In the genomic region with DNA sequence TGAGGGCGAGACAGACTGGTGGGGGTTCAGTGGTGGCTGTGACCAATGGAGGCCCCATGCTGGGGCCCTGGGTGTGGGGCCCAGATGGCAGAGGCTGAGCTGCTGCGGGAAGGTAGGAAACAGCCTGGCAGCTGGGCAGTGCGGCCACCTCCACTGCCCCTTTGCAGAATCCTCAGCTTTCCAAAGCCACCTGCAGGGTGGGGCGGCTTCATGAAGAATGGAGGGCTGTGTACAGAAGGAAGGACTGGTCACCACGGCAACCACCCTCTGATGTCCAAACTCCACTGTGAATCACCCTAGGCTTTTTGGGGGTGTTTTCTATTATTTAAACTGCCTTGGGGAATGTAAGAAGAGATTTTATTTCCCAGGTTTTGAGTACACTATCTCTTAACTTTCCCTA, we compare ENCODE assay signal across 26 cellular contexts.
DNase-seq lines count a peak whose midpoint lies in the region; ATAC-seq and TF ChIP-seq lines count a peak whose summit lies in the region.
"Had no signal": no experiment of that assay in that cellular context is flagged by ENCODE, and none has a peak within 500 bp of the region (broad histone marks: within the 10 kb centered on the region; RNA-seq: fewer than 3 reads in every experiment).

No MANE protein-coding gene starts in this region.

- no peaks in the 10 kb centered on the region for H4K20me1 ChIP-seq in GM23338 (replicated peaks; ENCODE audit: insufficient read depth)
- no peaks in the 10 kb centered on the region for H4K20me1 ChIP-seq in mammary epithelial cell (ENCODE audit: insufficient read depth, low read length)

- H3K36me3 ChIP-seq in GM23338 (ENCODE audit: insufficient read depth) (no peaks in the 10 kb centered on the region), mammary epithelial cell (ENCODE audit: insufficient read depth, low read length) (no peaks in the 10 kb centered on the region)
- H3K36me3 ChIP-seq: pancreas had no signal

- BruUV-seq in mammary epithelial cell (replicated peaks; lab: Mats Ljungman, UMichigan), result no TSS peak

- H3K9ac ChIP-seq in mammary epithelial cell (ENCODE audit: insufficient read depth, low read length), result no peak overlapping the region
- H3K9ac ChIP-seq: SK-N-SH had no signal

- ATAC-seq in GM23338 (peak; percentile 57), HG03457 (IDR thresholded peaks at IDR 0.05; ENCODE audit: unreplicated experiment) (no peak)
- ATAC-seq: pancreas had no signal

- H3K4me2 ChIP-seq in GM23338 (no peak overlapping the region), mammary epithelial cell (ENCODE audit: insufficient read depth, low read depth, low read length) (no peak overlapping the region)
- H3K4me2 ChIP-seq: SK-N-SH had no signal

- no peak overlapping the region for H2AFZ ChIP-seq in GM23338
- H2AFZ ChIP-seq in mammary epithelial cell (ENCODE audit: low read depth, low read length), result no peak overlapping the region

- H3K4me1 ChIP-seq in GM23338 (ENCODE audit: insufficient read depth), result no peaks in the 10 kb centered on the region
- H3K4me1 ChIP-seq in mammary epithelial cell (ENCODE audit: insufficient read depth, low read length), result no peaks in the 10 kb centered on the region
- H3K4me1 ChIP-seq: pancreas had no signal

- H3K27ac ChIP-seq in GM23338 (ENCODE audit: low read depth) (no peak overlapping the region), mammary epithelial cell (ENCODE audit: insufficient read depth, low read depth, low read length) (no peak overlapping the region)
- H3K27ac ChIP-seq: pancreas had no signal

- H3K4me3 Mint-ChIP-seq in GM23338, result no peak overlapping the region
- H3K4me3 Mint-ChIP-seq: activated naive CD8-positive, alpha-beta T cell treated with anti-CD3 and anti-CD28 coated beads, Interleukin-2, amount 10 ng/mL, durations not matched to agents 7 days and 5 days; activated T-cell treated with anti-CD3 and anti-CD28 coated beads, Interleukin-2, amount 50 U/mL, for 24 hours; HFFc6; nephron progenitor cell; type B pancreatic cell had no signal

- peaks cover 8% of the 10 kb centered on the region for H3K27me3 Mint-ChIP-seq in GM23338 (ENCODE audit: insufficient read depth, low read depth, poor library complexity)

- 86% methylated on average over 3 of the region's 5 CpGs for WGBS in mammary epithelial cell (ENCODE audit: low coverage, missing lambda C conversion rate)

- no peaks in the 10 kb centered on the region for H3K79me2 ChIP-seq in GM23338 (replicated peaks; ENCODE audit: insufficient read depth)
- no peaks in the 10 kb centered on the region for H3K79me2 ChIP-seq in mammary epithelial cell (ENCODE audit: insufficient read depth, low read length)

- in situ Hi-C loops in mammary epithelial cell (cut with MboI; ENCODE audit: low sequenced_read_pairs in 2 of 2), result loop anchor here in 1 of 2 donors (5.0 kb wide), 1 partner anchor 229 kb away; no protein-coding TSS in a partner anchor

- H3K4me3 ChIP-seq in GM23338 (no peak overlapping the region), mammary epithelial cell (replicated peaks in 1 of 3; ENCODE audit: insufficient read depth in 1 of 3, low read depth in 2 of 3, low read length in 3 of 3) (no peak overlapping the region)
- H3K4me3 ChIP-seq: lung, pancreas had no signal

- TF ChIP-seq CTCF in GM23338 (conservative IDR thresholded peaks at IDR 0.05; ENCODE audit: low read depth in 2 of 2) (no peak), mammary epithelial cell (conservative IDR thresholded peaks at IDR 0.05 in 1 of 2, IDR thresholded peaks at IDR 0.05 in 1 of 2; ENCODE audit: extremely low read depth in 1 of 2, insufficient read depth in 1 of 2, low read depth in 1 of 2, low read length in 2 of 2) (no peak)

- DNase-seq in AG08395 (ENCODE audit: low spot score) (peak; percentile 18), GM23338 (ENCODE audit: low spot score) (peak; percentile 36), SW480 (ENCODE audit: low spot score) (peak; percentile 53), fibroblast of the conjunctiva (ENCODE audit: low read depth) (peak; percentile 8), NOMO-1 treated with dmso at 0.1 percent for 144 hours (lab: John Stamatoyannopoulos, UW; ENCODE audit: unreplicated experiment) (no peak), mammary epithelial cell (no peak)
- DNase-seq: activated CD4-positive, alpha-beta T cell treated with anti-CD3 and anti-CD28 coated beads for 4 hours; activated gamma-delta T cell; activated naive CD8-positive, alpha-beta T cell treated with anti-CD3 and anti-CD28 coated beads, Interleukin-2, amount 10 ng/mL, durations not matched to agents 7 days and 5 days; activated T-cell treated with anti-CD3 and anti-CD28 coated beads, Interleukin-2, amount 50 U/mL, for 24 hours; C1 segment of cervical spinal cord; Calu3; central memory CD4-positive, alpha-beta T cell; dermis blood vessel endothelial cell; HFFc6; Kasumi-1; MV-4-11; NCI-H187; NCI-H226; NCI-H774; nephron progenitor cell; pancreas; SK-N-SH had no signal

- H3K4me1 Mint-ChIP-seq in GM23338, result peaks cover 4% of the 10 kb centered on the region
- H3K4me1 Mint-ChIP-seq: activated naive CD8-positive, alpha-beta T cell treated with anti-CD3 and anti-CD28 coated beads, Interleukin-2, amount 10 ng/mL, durations not matched to agents 7 days and 5 days had no signal

- intact Hi-C loops in mammary epithelial cell (cut with micrococcal nuclease), result no loop called here

- no peaks in the 10 kb centered on the region for H3K9me3 Mint-ChIP-seq in GM23338
- H3K9me3 Mint-ChIP-seq: activated naive CD8-positive, alpha-beta T cell treated with anti-CD3 and anti-CD28 coated beads, Interleukin-2, amount 10 ng/mL, durations not matched to agents 7 days and 5 days; activated T-cell treated with anti-CD3 and anti-CD28 coated beads, Interleukin-2, amount 50 U/mL, for 24 hours; HFFc6; nephron progenitor cell; type B pancreatic cell had no signal

- no peak overlapping the region for H3K27ac Mint-ChIP-seq in GM23338
- H3K27ac Mint-ChIP-seq: activated naive CD8-positive, alpha-beta T cell treated with anti-CD3 and anti-CD28 coated beads, Interleukin-2, amount 10 ng/mL, durations not matched to agents 7 days and 5 days; activated T-cell treated with anti-CD3 and anti-CD28 coated beads, Interleukin-2, amount 50 U/mL, for 24 hours; HFFc6; nephron progenitor cell; type B pancreatic cell had no signal

- CTCF ChIA-PET in mammary epithelial cell (lab: Charles Lee; ENCODE audit: low non-redundant PET), result no interaction called here

- no peaks in the 10 kb centered on the region for H3F3A ChIP-seq in GM23338 (replicated peaks; ENCODE audit: low read depth)

- H3K27me3 ChIP-seq in GM23338 (ENCODE audit: insufficient read depth) (no peaks in the 10 kb centered on the region), mammary epithelial cell (ENCODE audit: insufficient read depth, low read length) (no peaks in the 10 kb centered on the region)
- H3K27me3 ChIP-seq: pancreas had no signal

- H3K36me3 Mint-ChIP-seq in GM23338 (ENCODE audit: low read depth), result no peaks in the 10 kb centered on the region
- H3K36me3 Mint-ChIP-seq: activated naive CD8-positive, alpha-beta T cell treated with anti-CD3 and anti-CD28 coated beads, Interleukin-2, amount 10 ng/mL, durations not matched to agents 7 days and 5 days; type B pancreatic cell had no signal

- H3K9me2 ChIP-seq in GM23338 (ENCODE audit: insufficient read depth), result no peaks in the 10 kb centered on the region; the same call in 1 of the 2 replicates
- H3K9me2 ChIP-seq: SK-N-SH had no signal

- no peaks in the 10 kb centered on the region for H3K9me3 ChIP-seq in mammary epithelial cell (replicated peaks; ENCODE audit: insufficient read depth, low read length)
- H3K9me3 ChIP-seq: pancreas, SK-N-SH had no signal

- dilution Hi-C loops in mammary epithelial cell (cut with HindIII; ENCODE audit: low sequenced_read_pairs), result no loop called here

TF ChIP-seq in GM23338, 12 proteins besides CTCF, POLR2A, EP300 and RAD21:
- TF ChIP-seq ZNF331 (CRISPR knock-in tag; IDR thresholded peaks at IDR 0.05; ENCODE audit: low read depth) (no peak), CREB1 (CRISPR knock-in tag; IDR thresholded peaks at IDR 0.05; ENCODE audit: low read depth) (no peak)
- TF ChIP-seq, protein P1, sequence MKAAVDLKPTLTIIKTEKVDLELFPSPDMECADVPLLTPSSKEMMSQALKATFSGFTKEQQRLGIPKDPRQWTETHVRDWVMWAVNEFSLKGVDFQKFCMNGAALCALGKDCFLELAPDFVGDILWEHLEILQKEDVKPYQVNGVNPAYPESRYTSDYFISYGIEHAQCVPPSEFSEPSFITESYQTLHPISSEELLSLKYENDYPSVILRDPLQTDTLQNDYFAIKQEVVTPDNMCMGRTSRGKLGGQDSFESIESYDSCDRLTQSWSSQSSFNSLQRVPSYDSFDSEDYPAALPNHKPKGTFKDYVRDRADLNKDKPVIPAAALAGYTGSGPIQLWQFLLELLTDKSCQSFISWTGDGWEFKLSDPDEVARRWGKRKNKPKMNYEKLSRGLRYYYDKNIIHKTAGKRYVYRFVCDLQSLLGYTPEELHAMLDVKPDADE (IDR thresholded peaks at IDR 0.05), result no peak

Comparison
In these comparisons a context has a peak if more than half of its experiments do, and no peak if none do; other contexts are left out.
1. DNase-seq: peak in AG08395 (single experiment), GM23338 (single experiment), SW480 (single experiment) and fibroblast of the conjunctiva (single experiment); none in NOMO-1 treated with dmso at 0.1 percent for 144 hours (single experiment) and mammary epithelial cell (single experiment).